8 cellular contexts compared by ENCODE assay signal in the genomic region with DNA sequence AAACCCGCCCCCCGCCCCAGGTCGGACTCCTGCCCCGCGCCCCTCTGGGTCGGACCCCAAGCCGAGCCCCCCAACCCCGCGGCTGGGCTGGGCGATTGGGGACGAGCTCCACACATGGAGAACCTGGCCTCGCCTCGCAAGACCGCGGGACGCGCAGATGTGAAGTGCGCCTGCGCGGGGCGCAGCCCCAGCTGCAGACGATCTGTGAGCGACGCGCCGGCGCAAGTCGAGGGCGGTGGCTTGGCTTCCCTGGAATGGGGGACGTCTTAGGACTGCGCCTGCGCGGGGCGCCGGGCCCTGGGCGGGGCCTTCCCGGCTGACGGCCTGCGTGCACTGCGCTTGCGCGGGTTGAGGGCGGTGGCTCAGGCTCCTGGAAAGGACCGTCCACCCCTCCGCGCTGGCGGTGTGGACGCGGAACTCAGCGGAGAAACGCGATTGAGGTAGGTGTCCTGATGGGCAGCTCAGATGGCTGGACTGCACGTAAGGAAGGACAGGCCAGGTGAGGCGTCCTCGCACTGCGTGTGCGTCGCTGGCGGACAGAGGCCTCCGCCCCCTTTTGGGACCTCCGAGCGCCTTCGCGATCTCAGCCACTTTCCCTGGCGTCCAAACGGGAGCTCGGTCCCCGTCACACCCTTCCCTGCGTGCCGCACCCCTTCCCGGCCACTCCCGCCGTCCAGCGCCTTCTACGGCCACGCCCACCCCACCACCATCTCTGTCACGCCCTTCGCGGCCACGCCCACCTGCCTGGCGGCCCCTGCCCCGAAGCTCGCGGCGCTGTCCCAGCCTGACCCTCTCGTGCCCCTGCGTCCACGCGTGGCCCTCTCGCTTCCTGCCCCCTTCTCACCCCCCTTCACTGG. TPM values are rescaled to one million over a fixed set of nuclear protein-coding genes. Genes with fewer than 3 reads are reported as not detected.
DNase-seq lines count a peak whose midpoint lies in the region; ATAC-seq and TF ChIP-seq lines count a peak whose summit lies in the region.

A gene (plus strand): TSS at position 351 of the 857 bp plus-strand sequence. CDS start 1,278 bp downstream, outside the sequence.

- TF ChIP-seq CTCF in foreskin keratinocyte (conservative IDR thresholded peaks at IDR 0.05) (no peak), neural progenitor cell (IDR thresholded peaks at IDR 0.05) (no peak)

- peak within 1 kb of the TSS; percentile 91 for H3K4me3 ChIP-seq in SJSA1
- H3K4me3 ChIP-seq in neural progenitor cell = peak within 1 kb of the TSS; percentile 84
- peak within 1 kb of the TSS; percentile 94 to 100 for H3K4me3 ChIP-seq in stomach smooth muscle (ENCODE audit: low read length in 2 of 2)

- CTCF ChIA-PET in HEK293T (lab: Yijun Ruan, JAX) = no interaction called here

- H3K36me3 ChIP-seq in SJSA1 (peaks cover 20% of the 10 kb centered on the region), neural progenitor cell (peaks cover 10% of the 10 kb centered on the region), stomach smooth muscle (ENCODE audit: control insufficient read depth in 2 of 2, insufficient read depth in 2 of 2, low read length in 2 of 2) (no peaks in the 10 kb centered on the region)

- H3K79me2 ChIP-seq in neural progenitor cell (ENCODE audit: low read depth) = peaks cover 42% of the 10 kb centered on the region

- H3K27ac ChIP-seq in SJSA1 (peak within 1 kb of the TSS; percentile 95), foreskin keratinocyte (peak within 1 kb of the TSS; percentile 75), neural progenitor cell (peak within 1 kb of the TSS; percentile 90), stomach smooth muscle (ENCODE audit: low read length) (peak within 1 kb of the TSS; percentile 95)

- H4K20me1 ChIP-seq in neural progenitor cell (ENCODE audit: low read depth) = peaks cover 20% of the 10 kb centered on the region

- H3K9me3 Mint-ChIP-seq in neural progenitor cell = no peaks in the 10 kb centered on the region

- DNase-seq in GM03348 (ENCODE audit: low spot score) = peak; percentile 100
- DNase-seq in HEK293T (ENCODE audit: extremely low spot score) = peak; percentile 100
- DNase-seq in MV-4-11 (lab: John Stamatoyannopoulos, UW) = peak; percentile 95
- DNase-seq in SJSA1 (ENCODE audit: low read depth in 1 of 2, low spot score in 2 of 2) = peak; percentile 97 to 98
- peak; percentile 93 to 97 (median 95) for DNase-seq in activated naive CD4-positive, alpha-beta T cell (lab: John Stamatoyannopoulos, UW)
- DNase-seq in foreskin keratinocyte = peak; percentile 83 to 92
- DNase-seq in neural progenitor cell (ENCODE audit: low spot score) = peak; percentile 99

- H3K27me3 Mint-ChIP-seq in neural progenitor cell (ENCODE audit: insufficient read depth, low read depth) = no peaks in the 10 kb centered on the region

- H3K9ac ChIP-seq in neural progenitor cell (peak within 1 kb of the TSS; percentile 65), stomach smooth muscle (ENCODE audit: low read length in 2 of 2) (peak within 1 kb of the TSS; percentile 83 to 96)

- ATAC-seq in foreskin keratinocyte = peak; percentile 87

- H3K9me3 ChIP-seq in SJSA1 (replicated peaks) (no peaks in the 10 kb centered on the region), neural progenitor cell (ENCODE audit: low read depth) (no peaks in the 10 kb centered on the region), stomach smooth muscle (ENCODE audit: control insufficient read depth in 2 of 2, low read length in 2 of 2) (no peaks in the 10 kb centered on the region)

- POLR2A ChIA-PET in HEK293T (lab: Yijun Ruan, JAX) = interaction anchor here (0.6 to 2.3 kb wide), 27 partner anchors 9 to 943 kb away, joined by 3 to 9 read pairs (median 4); a partner anchor contains a TSS

- peak within 1 kb of the TSS; percentile 93 for H3K4me3 Mint-ChIP-seq in neural progenitor cell

- H3K27me3 ChIP-seq in SJSA1 (replicated peaks) = no peaks in the 10 kb centered on the region
- H3K27me3 ChIP-seq in foreskin keratinocyte = no peaks in the 10 kb centered on the region
- H3K27me3 ChIP-seq in neural progenitor cell = no peaks in the 10 kb centered on the region
- no peaks in the 10 kb centered on the region for H3K27me3 ChIP-seq in stomach smooth muscle (ENCODE audit: control insufficient read depth in 1 of 2, insufficient read depth in 2 of 2, low read length in 2 of 2)

- H3K27ac Mint-ChIP-seq in neural progenitor cell = peak within 1 kb of the TSS; percentile 94

- peak within 1 kb of the TSS; percentile 89 for H3K4me2 ChIP-seq in neural progenitor cell

- H3F3A ChIP-seq in neural progenitor cell (ENCODE audit: low read depth) = peaks cover 17% of the 10 kb centered on the region

- H2AFZ ChIP-seq in neural progenitor cell (replicated peaks) = peak within 1 kb of the TSS; percentile 86

- peaks cover 15% of the 10 kb centered on the region for H3K36me3 Mint-ChIP-seq in neural progenitor cell

- peaks cover 26% of the 10 kb centered on the region for H3K4me1 ChIP-seq in SJSA1 (replicated peaks)
- H3K4me1 ChIP-seq in foreskin keratinocyte = peaks cover 23% of the 10 kb centered on the region
- peaks cover 12% of the 10 kb centered on the region for H3K4me1 ChIP-seq in neural progenitor cell
- peaks cover 19% of the 10 kb centered on the region for H3K4me1 ChIP-seq in stomach smooth muscle (ENCODE audit: control insufficient read depth, insufficient read depth, low read length)

- peaks cover 40% of the 10 kb centered on the region for H3K4me1 Mint-ChIP-seq in neural progenitor cell

TF ChIP-seq in HEK293T, 16 proteins besides CTCF, POLR2A, EP300 and RAD21:
- TF ChIP-seq, protein P1, sequence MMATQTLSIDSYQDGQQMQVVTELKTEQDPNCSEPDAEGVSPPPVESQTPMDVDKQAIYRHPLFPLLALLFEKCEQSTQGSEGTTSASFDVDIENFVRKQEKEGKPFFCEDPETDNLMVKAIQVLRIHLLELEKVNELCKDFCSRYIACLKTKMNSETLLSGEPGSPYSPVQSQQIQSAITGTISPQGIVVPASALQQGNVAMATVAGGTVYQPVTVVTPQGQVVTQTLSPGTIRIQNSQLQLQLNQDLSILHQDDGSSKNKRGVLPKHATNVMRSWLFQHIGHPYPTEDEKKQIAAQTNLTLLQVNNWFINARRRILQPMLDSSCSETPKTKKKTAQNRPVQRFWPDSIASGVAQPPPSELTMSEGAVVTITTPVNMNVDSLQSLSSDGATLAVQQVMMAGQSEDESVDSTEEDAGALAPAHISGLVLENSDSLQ (IDR thresholded peaks at IDR 0.05) = peak; percentile 90
- TF ChIP-seq FOXA1 (IDR thresholded peaks at IDR 0.05) = no peak
- no peak for TF ChIP-seq HDGF (IDR thresholded peaks at IDR 0.05; ENCODE audit: borderline replicate concordance)
- TF ChIP-seq BHLHE40 (IDR thresholded peaks at IDR 0.05; ENCODE audit: borderline replicate concordance) = no peak
- no peak for TF ChIP-seq ZNF384 (IDR thresholded peaks at IDR 0.05)
- TF ChIP-seq SP1 (IDR thresholded peaks at IDR 0.05) = no peak
- no peak for TF ChIP-seq CTBP1 (IDR thresholded peaks at IDR 0.05; ENCODE audit: borderline replicate concordance)
- TF ChIP-seq LEF1 (IDR thresholded peaks at IDR 0.05; ENCODE audit: borderline replicate concordance) = no peak
- TF ChIP-seq SUZ12 (IDR thresholded peaks at IDR 0.05) = no peak
- no peak for TF ChIP-seq NFRKB (IDR thresholded peaks at IDR 0.05)
- TF ChIP-seq FOXK2 (IDR thresholded peaks at IDR 0.05) = no peak
- peak; percentile 84 for TF ChIP-seq TARDBP (IDR thresholded peaks at IDR 0.05)
- no peak for TF ChIP-seq FOXM1 (IDR thresholded peaks at IDR 0.05; ENCODE audit: borderline replicate concordance)
- TF ChIP-seq ARNT (IDR thresholded peaks at IDR 0.05) = no peak
- no peak for TF ChIP-seq ELF4 (IDR thresholded peaks at IDR 0.05)
- TF ChIP-seq L3MBTL2 (conservative IDR thresholded peaks at IDR 0.05) = peak; percentile 94

RNA-seq across cellular contexts. Expression of the gene that starts here (rescaled TPM):
- 114 and 126 TPM in 2 replicates for total RNA-seq in SJSA1 (2014; rRNA removed; shearing (Covaris generic))
- total RNA-seq in foreskin keratinocyte (92.0 and 93.0 TPM in 2 replicates), neural progenitor cell (ENCODE audit: low replicate concordance) (75.4 and 93.9 TPM in 2 replicates)
- polyA plus RNA-seq in foreskin keratinocyte = 95.3 and 99.5 TPM in 2 replicates

Comparison
In these comparisons a context has a peak if more than half of its experiments do, and no peak if none do; other contexts are left out.
1. Peak in every context shown above with its lines: DNase-seq, ATAC-seq, H3K4me3 ChIP-seq and H3K27ac ChIP-seq.